ENCODE assay signal across 28 cellular contexts in genomic region chr1:202687819-202688218, GRCh38. TPM values are rescaled to one million over a fixed set of nuclear protein-coding genes. Genes with fewer than 3 reads are reported as not detected.
"Had no signal": no experiment of that assay in that cellular context is flagged by ENCODE, and none has a peak within 500 bp of the region (broad histone marks: within the 10 kb centered on the region; RNA-seq: fewer than 3 reads in every experiment).

No MANE protein-coding gene starts in this region.

- H3K4me1 ChIP-seq: stomach, suprapubic skin, testis, thyroid gland, tibial artery, tibial nerve, transverse colon, upper lobe of left lung, upper lobe of right lung, uterus, vagina had no signal

- H3K9me3 ChIP-seq: stomach, suprapubic skin, testis, thoracic aorta, thyroid gland, tibial artery, tibial nerve, transverse colon, upper lobe of left lung, upper lobe of right lung, uterus, vagina had no signal

- ATAC-seq: stimulated activated effector memory CD8-positive, alpha-beta T cell treated with anti-CD3 and anti-CD28 coated beads, Interleukin-12 subunit alpha, Interleukin-12 subunit beta, amount 100 ng/mL, for 72 hours; stimulated activated memory B cell treated with anti-CD40 and anti-IgM and Interleukin-4, amounts not matched to agents 10 μg/mL and 1 μg/mL and 100 μg/mL, for 72 hours; stimulated activated naive B cell treated with anti-CD40 and anti-IgM and Interleukin-4, amounts not matched to agents 10 μg/mL and 1 μg/mL and 100 μg/mL, for 72 hours; stimulated activated naive CD8-positive, alpha-beta T cell treated with anti-CD3 and anti-CD28 coated beads, Interleukin-15, amount 100 ng/mL, for 72 hours; stimulated activated naive CD8-positive, alpha-beta T cell treated with anti-CD3 and anti-CD28 coated beads, Interleukin-15, Interleukin-2, amounts not matched to agents 100 U/mL and 50 U/mL, for 24 hours; upper lobe of right lung had no signal

- H3K27me3 ChIP-seq: testis, thyroid gland, upper lobe of left lung, uterus, vagina had no signal

- H3K27ac ChIP-seq: stomach, suprapubic skin, testis, thoracic aorta, thyroid gland, tibial artery, tibial nerve, transverse colon, upper lobe of left lung, upper lobe of right lung, uterus, vagina had no signal

- H3K36me3 Mint-ChIP-seq: stimulated activated effector memory CD8-positive, alpha-beta T cell treated with anti-CD3 and anti-CD28 coated beads, Interleukin-12 subunit alpha, Interleukin-12 subunit beta, amount 100 ng/mL, for 72 hours; stimulated activated memory B cell treated with anti-CD40 and anti-IgM and Interleukin-4, amounts not matched to agents 10 μg/mL and 1 μg/mL and 100 μg/mL, for 72 hours; stimulated activated naive B cell treated with anti-CD40 and anti-IgM and Interleukin-4, amounts not matched to agents 10 μg/mL and 1 μg/mL and 100 μg/mL, for 72 hours; type B pancreatic cell had no signal

- H3K36me3 ChIP-seq: stomach, suprapubic skin, thoracic aorta, thyroid gland, tibial artery, tibial nerve, transverse colon, upper lobe of left lung, upper lobe of right lung, uterus, vagina had no signal

- H3K4me3 ChIP-seq: stomach, suprapubic skin, testis, thoracic aorta, thyroid gland, tibial artery, tibial nerve, transverse colon, upper lobe of left lung, upper lobe of right lung, uterus, vagina had no signal

- H3K27ac Mint-ChIP-seq: stimulated activated effector memory CD8-positive, alpha-beta T cell treated with anti-CD3 and anti-CD28 coated beads, Interleukin-12 subunit alpha, Interleukin-12 subunit beta, amount 100 ng/mL, for 72 hours; stimulated activated memory B cell treated with anti-CD40 and anti-IgM and Interleukin-4, amounts not matched to agents 10 μg/mL and 1 μg/mL and 100 μg/mL, for 72 hours; stimulated activated naive B cell treated with anti-CD40 and anti-IgM and Interleukin-4, amounts not matched to agents 10 μg/mL and 1 μg/mL and 100 μg/mL, for 72 hours; stimulated activated naive CD8-positive, alpha-beta T cell treated with anti-CD3 and anti-CD28 coated beads, Interleukin-15, amount 100 ng/mL, for 72 hours; stimulated activated naive CD8-positive, alpha-beta T cell treated with anti-CD3 and anti-CD28 coated beads, Interleukin-15, Interleukin-2, amounts not matched to agents 100 ng/mL and 50 ng/mL, for 24 hours had no signal

- H3K4me3 Mint-ChIP-seq: stimulated activated effector memory CD8-positive, alpha-beta T cell treated with anti-CD3 and anti-CD28 coated beads, Interleukin-12 subunit alpha, Interleukin-12 subunit beta, amount 100 ng/mL, for 72 hours; stimulated activated memory B cell treated with anti-CD40 and anti-IgM and Interleukin-4, amounts not matched to agents 10 μg/mL and 1 μg/mL and 100 μg/mL, for 72 hours; stimulated activated naive B cell treated with anti-CD40 and anti-IgM and Interleukin-4, amounts not matched to agents 10 μg/mL and 1 μg/mL and 100 μg/mL, for 72 hours; stimulated activated naive CD8-positive, alpha-beta T cell treated with anti-CD3 and anti-CD28 coated beads, Interleukin-15, amount 100 ng/mL, for 72 hours; stimulated activated naive CD8-positive, alpha-beta T cell treated with anti-CD3 and anti-CD28 coated beads, Interleukin-15, Interleukin-2, amounts not matched to agents 100 ng/mL and 50 ng/mL, for 24 hours had no signal

- H3K4me1 Mint-ChIP-seq: stimulated activated effector memory CD8-positive, alpha-beta T cell treated with anti-CD3 and anti-CD28 coated beads, Interleukin-12 subunit alpha, Interleukin-12 subunit beta, amount 100 ng/mL, for 72 hours; stimulated activated memory B cell treated with anti-CD40 and anti-IgM and Interleukin-4, amounts not matched to agents 10 μg/mL and 1 μg/mL and 100 μg/mL, for 72 hours; stimulated activated naive B cell treated with anti-CD40 and anti-IgM and Interleukin-4, amounts not matched to agents 10 μg/mL and 1 μg/mL and 100 μg/mL, for 72 hours; stimulated activated naive CD8-positive, alpha-beta T cell treated with anti-CD3 and anti-CD28 coated beads, Interleukin-15, amount 100 ng/mL, for 72 hours had no signal

- H3K9me3 Mint-ChIP-seq: stimulated activated effector memory CD8-positive, alpha-beta T cell treated with anti-CD3 and anti-CD28 coated beads, Interleukin-12 subunit alpha, Interleukin-12 subunit beta, amount 100 ng/mL, for 72 hours; stimulated activated memory B cell treated with anti-CD40 and anti-IgM and Interleukin-4, amounts not matched to agents 10 μg/mL and 1 μg/mL and 100 μg/mL, for 72 hours; stimulated activated naive B cell treated with anti-CD40 and anti-IgM and Interleukin-4, amounts not matched to agents 10 μg/mL and 1 μg/mL and 100 μg/mL, for 72 hours; stimulated activated naive CD8-positive, alpha-beta T cell treated with anti-CD3 and anti-CD28 coated beads, Interleukin-15, amount 100 ng/mL, for 72 hours; stimulated activated naive CD8-positive, alpha-beta T cell treated with anti-CD3 and anti-CD28 coated beads, Interleukin-15, Interleukin-2, amounts not matched to agents 100 ng/mL and 50 ng/mL, for 24 hours; type B pancreatic cell had no signal

- DNase-seq: stimulated activated CD4-positive, alpha-beta T cell treated with anti-CD3 and anti-CD28 coated beads, Interleukin-2, amount 100 ng/mL, for 48 hours; stimulated activated CD4-positive, alpha-beta T cell treated with anti-CD3 and anti-CD28 coated beads, Interleukin-4, amount 100 ng/mL, for 1 hour; stimulated activated CD4-positive, alpha-beta T cell treated with anti-CD3 and anti-CD28 coated beads, Interleukin-4, amount 100 ng/mL, for 24 hours; stimulated activated CD4-positive, alpha-beta T cell treated with anti-CD3 and anti-CD28 coated beads, Interleukin-4, amount 100 ng/mL, for 4 hours; stimulated activated CD8-positive, alpha-beta memory T cell treated with anti-CD3 and anti-CD28 coated beads, Interleukin-4, amount 100 ng/mL, for 48 hours; stimulated activated naive B cell treated with anti-CD40 and anti-IgM and Interleukin-4, amounts not matched to agents 10 μg/mL and 1 μg/mL and 100 μg/mL, for 72 hours; stimulated activated naive CD4-positive, alpha-beta T cell; stimulated activated naive CD4-positive, alpha-beta T cell treated with Interleukin-2 at 50 U/mL for 16 hours; stimulated activated naive CD8-positive, alpha-beta T cell treated with anti-CD3 and anti-CD28 coated beads, Interleukin-15, amount 100 ng/mL, for 72 hours; stimulated activated naive CD8-positive, alpha-beta T cell treated with anti-CD3 and anti-CD28 coated beads, Interleukin-15, Interleukin-2, amounts not matched to agents 100 U/mL and 50 U/mL, for 24 hours; stomach; testis; thyroid gland; transverse colon; trophoblast cell; upper lobe of left lung; upper lobe of right lung; uterus had no signal

RNA-seq across cellular contexts. Expression of gene SYT2, which starts 22.4 kb away (rescaled TPM):
- total RNA-seq: ureter, vagina had no signal
- polyA plus RNA-seq: stomach had no signal
